9 cellular contexts compared by ENCODE assay signal in the genomic region with DNA sequence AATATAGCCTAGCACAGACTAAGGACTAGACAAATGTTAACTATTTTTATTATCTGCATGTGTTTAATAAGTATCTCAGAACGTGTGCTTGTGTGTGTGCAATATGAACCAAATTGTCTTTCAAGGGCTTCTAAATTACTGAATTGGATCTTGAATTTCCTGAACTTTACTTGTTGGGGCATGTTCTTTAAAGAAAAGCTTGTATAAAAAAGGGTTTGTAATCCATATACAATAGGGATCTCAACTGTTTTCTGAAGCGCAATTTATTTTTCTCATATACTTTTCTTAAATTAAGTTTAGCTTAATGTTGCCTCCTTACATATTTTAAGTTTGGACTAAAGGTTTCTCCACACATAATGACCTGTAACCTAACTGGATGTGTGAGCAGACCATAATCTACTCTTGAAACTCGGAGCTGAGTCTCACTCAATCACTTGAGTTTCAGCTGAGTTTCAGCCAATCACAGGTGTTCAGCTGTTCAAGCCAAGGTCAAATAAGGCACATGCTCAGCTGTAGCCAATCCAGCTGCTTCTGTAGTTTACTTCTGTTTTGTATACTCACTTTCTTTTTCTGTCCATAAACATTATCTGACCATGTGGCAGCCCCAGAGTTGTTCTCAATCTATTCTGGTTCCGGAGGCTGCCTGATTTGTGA.
DNase-seq lines count a peak whose midpoint lies in the region; ATAC-seq and TF ChIP-seq lines count a peak whose summit lies in the region.
"Had no signal": no experiment of that assay in that cellular context is flagged by ENCODE, and none has a peak within 500 bp of the region (broad histone marks: within the 10 kb centered on the region; RNA-seq: fewer than 3 reads in every experiment).

No MANE protein-coding gene starts in this region.

- H3K4me2 ChIP-seq in smooth muscle cell: no peak overlapping the region

- no peak overlapping the region for H3K4me3 ChIP-seq in aorta (ENCODE audit: low read length in 2 of 2)
- no peak overlapping the region for H3K4me3 ChIP-seq in smooth muscle cell

- H3K27ac ChIP-seq in epithelial cell of prostate (peak overlapping the region; percentile 34), aorta (ENCODE audit: low read depth in 1 of 2, low read length in 2 of 2) (no peak overlapping the region), smooth muscle cell (ENCODE audit: low read depth) (no peak overlapping the region)

- ATAC-seq in GM18508 (IDR thresholded peaks at IDR 0.05; ENCODE audit: insufficient read depth, unreplicated experiment) (peak; percentile 73), GM21447 (IDR thresholded peaks at IDR 0.05; ENCODE audit: unreplicated experiment) (peak; percentile 72), HG03460 (IDR thresholded peaks at IDR 0.05; ENCODE audit: unreplicated experiment) (peak; percentile 68), aorta (ENCODE audit: low FRiP score) (no peak), Right ventricle myocardium superior (ENCODE audit: poor library complexity) (no peak)

- H3K79me2 ChIP-seq in smooth muscle cell (ENCODE audit: low read depth): no peaks in the 10 kb centered on the region

- H3K4me1 ChIP-seq in aorta (ENCODE audit: control insufficient read depth in 1 of 2, insufficient read depth in 2 of 2, low read length in 2 of 2) (no peaks in the 10 kb centered on the region), smooth muscle cell (ENCODE audit: low read depth) (no peaks in the 10 kb centered on the region)

- H3K9me3 ChIP-seq in aorta (ENCODE audit: control insufficient read depth, low read length) (no peaks in the 10 kb centered on the region), smooth muscle cell (replicated peaks; ENCODE audit: low read depth) (no peaks in the 10 kb centered on the region)

- H3K9ac ChIP-seq in smooth muscle cell (ENCODE audit: low read depth): no peak overlapping the region

- no peaks in the 10 kb centered on the region for H4K20me1 ChIP-seq in smooth muscle cell (ENCODE audit: low read depth)

- H3K27me3 ChIP-seq in aorta (ENCODE audit: control insufficient read depth in 1 of 2, insufficient read depth in 2 of 2, low read length in 1 of 2) (no peaks in the 10 kb centered on the region), smooth muscle cell (ENCODE audit: low read depth) (no peaks in the 10 kb centered on the region)

- WGBS in aorta, 2 donors: 79 to 82% methylated on average over 4 of the region's 4 CpGs
- WGBS in smooth muscle cell (ENCODE audit: low lambda C conversion rate): 90% methylated on average over 4 of the region's 4 CpGs

- DNase-seq in epithelial cell of prostate (ENCODE audit: low read depth, low spot score) (no peak), aorta (no peak), smooth muscle cell (lab: John Stamatoyannopoulos, UW; ENCODE audit: unreplicated experiment) (no peak), Right ventricle myocardium superior (no peak)
- no peak for DNase-seq in activated CD4-positive, alpha-beta T cell treated with anti-CD3 and anti-CD28 coated beads for 1 hour
- DNase-seq: nucleus accumbens had no signal

- H3K36me3 ChIP-seq in aorta (ENCODE audit: control insufficient read depth in 1 of 2, insufficient read depth in 2 of 2, low read length in 1 of 2) (no peaks in the 10 kb centered on the region), smooth muscle cell (ENCODE audit: low read depth) (no peaks in the 10 kb centered on the region)

- TF ChIP-seq CTCF in smooth muscle cell (IDR thresholded peaks at IDR 0.05; ENCODE audit: borderline replicate concordance, insufficient read depth, poor library complexity, severe bottlenecking): no peak

- intact Hi-C loops in aorta (cut with DNase I) (no loop called here), Right ventricle myocardium superior (cut with DNase I) (no loop called here)

- H2AFZ ChIP-seq in smooth muscle cell (ENCODE audit: low read depth): no peak overlapping the region

- H3F3A ChIP-seq in smooth muscle cell (ENCODE audit: low read depth): no peaks in the 10 kb centered on the region

Comparison
In these comparisons a context has a peak if more than half of its experiments do, and no peak if none do; other contexts are left out.
1. ATAC-seq: peak in GM18508 (single experiment), GM21447 (single experiment) and HG03460 (single experiment); none in aorta (single experiment) and Right ventricle myocardium superior (single experiment).